8 cellular contexts compared by ENCODE assay signal in the genomic region with DNA sequence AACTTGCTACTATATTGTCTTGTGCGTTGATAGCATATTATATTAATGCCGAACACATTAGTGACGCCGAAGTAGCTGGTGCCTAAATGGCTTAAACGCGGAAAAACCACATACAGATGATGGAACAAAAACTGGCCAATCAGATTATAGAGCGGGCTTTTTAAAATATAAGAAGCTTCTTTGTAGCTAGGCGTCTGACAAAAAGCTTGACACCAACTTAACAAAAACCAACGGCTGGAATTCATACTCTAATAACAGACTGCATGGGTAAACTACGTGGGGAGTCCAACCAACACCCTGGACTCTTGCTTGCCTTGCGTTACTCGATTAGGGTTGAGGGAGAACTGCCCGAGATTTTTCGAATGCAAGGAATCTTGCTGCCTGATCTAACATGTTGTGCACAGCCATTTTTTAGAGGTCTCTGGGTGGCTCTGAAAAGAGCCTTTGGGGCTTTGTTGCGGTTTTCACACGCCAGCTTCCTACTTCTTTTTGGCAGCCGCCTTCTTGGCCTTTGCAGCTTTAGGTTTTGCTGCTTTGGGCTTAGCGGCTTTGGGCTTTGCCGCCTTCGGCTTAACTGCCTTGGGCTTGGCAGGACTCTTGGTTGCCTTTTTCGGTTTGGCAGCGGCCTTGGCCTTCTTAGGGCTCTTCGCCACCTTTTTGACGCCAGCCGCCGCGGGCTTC. TPM values are rescaled to one million over a fixed set of nuclear protein-coding genes. Genes with fewer than 3 reads are reported as not detected.
A peak's percentile ranks its signal among the peaks of the same experiment; 100 is the strongest.
DNase-seq lines count a peak whose midpoint lies in the region; FAIRE-seq and TF ChIP-seq lines count a peak whose summit lies in the region.

No MANE protein-coding gene starts in this region.

- no peak for FAIRE-seq in H54 (lab: Jason Lieb, UNC)

- no peak for TF ChIP-seq CTCF in neural crest cell (conservative IDR thresholded peaks at IDR 0.05)

- H3K27ac Mint-ChIP-seq in neural crest cell (ENCODE audit: unreplicated experiment) = peak overlapping the region; percentile 99

- H3K27me3 Mint-ChIP-seq in neural crest cell (ENCODE audit: low read depth) = peaks cover 18% of the 10 kb centered on the region

- H3K4me1 Mint-ChIP-seq in neural crest cell = peaks cover 53% of the 10 kb centered on the region

- peak overlapping the region; percentile 81 for H3K4me3 ChIP-seq in H7 (ENCODE audit: insufficient read depth, low read depth, low read length)

- DNase-seq in DMS114 treated with DMSO at 0.1 percent for 48 hours (lab: John Stamatoyannopoulos, UW; ENCODE audit: unreplicated experiment) (peak; percentile 93), H7 (peak; percentile 62), NCI-H460 (ENCODE audit: extremely low read depth, low read depth) (peak; percentile 54), fibroblast of gingiva (ENCODE audit: low read depth) (peak; percentile 37), neural crest cell (ENCODE audit: low read depth, low spot score) (no peak), H54 (ENCODE audit: insufficient read length, low spot score) (no peak), GM19240 (ENCODE audit: insufficient read length, low spot score) (no peak)
- peak; percentile 24 for DNase-seq in activated CD8-positive, alpha-beta memory T cell treated with anti-CD3 and anti-CD28 coated beads, Interleukin-2, amount 50 U/mL, for 4 hours

- peaks cover 12% of the 10 kb centered on the region for H3K36me3 Mint-ChIP-seq in neural crest cell (ENCODE audit: low read depth)

- no peak for TF ChIP-seq POLR2A in H54 (IDR thresholded peaks at IDR 0.05; ENCODE audit: low read depth, low read length)

- peak overlapping the region; percentile 95 for H3K4me3 Mint-ChIP-seq in neural crest cell

- no peaks in the 10 kb centered on the region for H3K36me3 ChIP-seq in H7 (replicated peaks; ENCODE audit: control insufficient read depth, insufficient read depth, low read length)

- H3K27me3 ChIP-seq in H7 (ENCODE audit: control insufficient read depth, insufficient read depth, low read length) = no peaks in the 10 kb centered on the region

- peaks cover 10% of the 10 kb centered on the region for H3K9me3 Mint-ChIP-seq in neural crest cell

RNA-seq across cellular contexts. Expression of a gene that starts 45.7 kb away (rescaled TPM):
- total RNA-seq in H7 (2014; rRNA removed; shearing (Covaris generic)) = not detected in 2 replicates
- total RNA-seq in NCI-H460 (2014; rRNA removed; shearing (Covaris generic)) = not detected in 2 replicates
- polyA plus RNA-seq in NCI-H460 (2014; cell fraction: nucleus; rRNA removed) = not detected in 2 replicates
- total RNA-seq in neural crest cell = not detected in 2 replicates

Comparison
In these comparisons a context has a peak if more than half of its experiments do, and no peak if none do; other contexts are left out.
1. DNase-seq: peak in DMS114 treated with DMSO at 0.1 percent for 48 hours (single experiment), H7 (single experiment), NCI-H460 (single experiment), activated CD8-positive, alpha-beta memory T cell treated with anti-CD3 and anti-CD28 coated beads, Interleukin-2, amount 50 U/mL, for 4 hours (single experiment) and fibroblast of gingiva (single experiment); none in neural crest cell (single experiment), H54 (single experiment) and GM19240 (single experiment).